ENCODE assay signal across 22 cellular contexts in the genomic region with DNA sequence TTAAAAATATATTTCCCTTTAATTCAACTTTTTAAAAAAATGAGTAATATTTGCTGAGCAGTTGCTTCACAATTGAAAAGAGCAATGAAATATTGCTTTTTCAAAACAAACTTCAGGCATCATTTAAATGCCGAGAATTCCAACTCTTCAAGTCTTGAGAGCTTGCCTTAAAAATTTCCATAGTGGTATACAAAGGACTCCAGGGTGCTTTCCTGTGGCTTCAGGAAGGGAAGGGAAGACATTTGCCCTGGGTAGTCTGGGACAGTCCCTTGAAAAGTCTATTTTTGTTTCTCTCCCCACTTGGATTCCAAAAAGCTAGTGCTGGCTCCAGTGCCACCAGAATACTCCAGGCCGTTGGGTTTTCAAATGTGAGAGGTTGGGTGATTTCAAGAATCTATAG.
"Had no signal": no experiment of that assay in that cellular context is flagged by ENCODE, and none has a peak within 500 bp of the region (broad histone marks: within the 10 kb centered on the region; RNA-seq: fewer than 3 reads in every experiment).

No MANE protein-coding gene starts in this region.

- H3K27me3 ChIP-seq: brain microvascular endothelial cell, pancreas, right lobe of liver, suprapubic skin, transverse colon had no signal

- H3K36me3 ChIP-seq: pancreas, right lobe of liver, suprapubic skin, transverse colon had no signal

- H3K9me3 Mint-ChIP-seq: activated CD4-positive, alpha-beta T cell treated with anti-CD3 and anti-CD28 coated beads, Interleukin-2, amount 10 ng/mL, durations not matched to agents 7 days and 5 days; activated naive CD4-positive, alpha-beta T cell treated with anti-CD3 and anti-CD28 coated beads, Interleukin-2, amount 10 ng/mL, durations not matched to agents 7 days and 5 days; activated naive CD8-positive, alpha-beta T cell treated with anti-CD3 and anti-CD28 coated beads, Interleukin-2, amount 50 U/mL, for 24 hours; central memory CD8-positive, alpha-beta T cell; memory B cell; naive thymus-derived CD4-positive, alpha-beta T cell; stimulated activated naive CD8-positive, alpha-beta T cell treated with anti-CD3 and anti-CD28 coated beads, Interleukin-15, amount 100 ng/mL, for 72 hours had no signal

- H3K4me1 ChIP-seq: pancreas, right lobe of liver, suprapubic skin, transverse colon had no signal

- DNase-seq: activated CD4-positive, alpha-beta T cell treated with anti-CD3 and anti-CD28 coated beads, Interleukin-2, amount 10 ng/mL, durations not matched to agents 7 days and 5 days; activated CD8-positive, alpha-beta memory T cell treated with anti-CD3 and anti-CD28 coated beads, Interleukin-2, amount 50 U/mL, for 48 hours; activated effector memory CD4-positive, alpha-beta T cell treated with Interleukin-2 at 50 U/mL for 16 hours; activated naive CD4-positive, alpha-beta T cell treated with anti-CD3 and anti-CD28 coated beads, Interleukin-2, amount 10 ng/mL, durations not matched to agents 7 days and 5 days; activated naive CD8-positive, alpha-beta T cell treated with anti-CD3 and anti-CD28 coated beads, Interleukin-2, amount 50 U/mL, for 24 hours; activated T-cell treated with anti-CD3 and anti-CD28 coated beads, Interleukin-2, amount 50 U/mL, for 48 hours; aorta; brain microvascular endothelial cell; hypothalamus; mucosa of descending colon; naive thymus-derived CD4-positive, alpha-beta T cell; pancreas; right lobe of liver; stimulated activated CD4-positive, alpha-beta T cell treated with anti-CD3 and anti-CD28 coated beads, Interleukin-4, amount 100 ng/mL, for 1 hour; stimulated activated naive CD8-positive, alpha-beta T cell treated with anti-CD3 and anti-CD28 coated beads, Interleukin-15, amount 100 ng/mL, for 72 hours; T1000; transverse colon had no signal

- ATAC-seq: activated naive CD8-positive, alpha-beta T cell treated with anti-CD3 and anti-CD28 coated beads, Interleukin-2, amount 50 U/mL, for 24 hours; mucosa of descending colon; naive thymus-derived CD4-positive, alpha-beta T cell; pancreas; right lobe of liver; stimulated activated naive CD8-positive, alpha-beta T cell treated with anti-CD3 and anti-CD28 coated beads, Interleukin-15, amount 100 ng/mL, for 72 hours had no signal

- H3K4me2 ChIP-seq: smooth muscle cell had no signal

- H3K9me3 ChIP-seq: mucosa of descending colon, pancreas, right lobe of liver, suprapubic skin, transverse colon had no signal

- H3K27ac Mint-ChIP-seq: activated CD4-positive, alpha-beta T cell treated with anti-CD3 and anti-CD28 coated beads, Interleukin-2, amount 10 ng/mL, durations not matched to agents 7 days and 5 days; activated naive CD4-positive, alpha-beta T cell treated with anti-CD3 and anti-CD28 coated beads, Interleukin-2, amount 10 ng/mL, durations not matched to agents 7 days and 5 days; activated naive CD8-positive, alpha-beta T cell treated with anti-CD3 and anti-CD28 coated beads, Interleukin-2, amount 50 U/mL, for 24 hours; memory B cell; naive thymus-derived CD4-positive, alpha-beta T cell; stimulated activated naive CD8-positive, alpha-beta T cell treated with anti-CD3 and anti-CD28 coated beads, Interleukin-15, amount 100 ng/mL, for 72 hours had no signal

- H3K4me3 Mint-ChIP-seq: activated CD4-positive, alpha-beta T cell treated with anti-CD3 and anti-CD28 coated beads, Interleukin-2, amount 10 ng/mL, durations not matched to agents 7 days and 5 days; activated naive CD4-positive, alpha-beta T cell treated with anti-CD3 and anti-CD28 coated beads, Interleukin-2, amount 10 ng/mL, durations not matched to agents 7 days and 5 days; activated naive CD8-positive, alpha-beta T cell treated with anti-CD3 and anti-CD28 coated beads, Interleukin-2, amount 50 U/mL, for 24 hours; central memory CD8-positive, alpha-beta T cell; memory B cell; naive thymus-derived CD4-positive, alpha-beta T cell; stimulated activated naive CD8-positive, alpha-beta T cell treated with anti-CD3 and anti-CD28 coated beads, Interleukin-15, amount 100 ng/mL, for 72 hours had no signal

- H3K4me3 ChIP-seq: coronary artery, mucosa of descending colon, pancreas, right lobe of liver, smooth muscle cell, suprapubic skin, transverse colon had no signal

- H3K27ac ChIP-seq: brain microvascular endothelial cell, coronary artery, pancreas, right lobe of liver, suprapubic skin, transverse colon had no signal

- H3K4me1 Mint-ChIP-seq: activated CD4-positive, alpha-beta T cell treated with anti-CD3 and anti-CD28 coated beads, Interleukin-2, amount 10 ng/mL, durations not matched to agents 7 days and 5 days; activated naive CD4-positive, alpha-beta T cell treated with anti-CD3 and anti-CD28 coated beads, Interleukin-2, amount 10 ng/mL, durations not matched to agents 7 days and 5 days; activated naive CD8-positive, alpha-beta T cell treated with anti-CD3 and anti-CD28 coated beads, Interleukin-2, amount 50 U/mL, for 24 hours; central memory CD8-positive, alpha-beta T cell; memory B cell; naive thymus-derived CD4-positive, alpha-beta T cell; stimulated activated naive CD8-positive, alpha-beta T cell treated with anti-CD3 and anti-CD28 coated beads, Interleukin-15, amount 100 ng/mL, for 72 hours had no signal

- H3K27me3 Mint-ChIP-seq: activated CD4-positive, alpha-beta T cell treated with anti-CD3 and anti-CD28 coated beads, Interleukin-2, amount 10 ng/mL, durations not matched to agents 7 days and 5 days; activated naive CD4-positive, alpha-beta T cell treated with anti-CD3 and anti-CD28 coated beads, Interleukin-2, amount 10 ng/mL, durations not matched to agents 7 days and 5 days; activated naive CD8-positive, alpha-beta T cell treated with anti-CD3 and anti-CD28 coated beads, Interleukin-2, amount 50 U/mL, for 24 hours; central memory CD8-positive, alpha-beta T cell; memory B cell; naive thymus-derived CD4-positive, alpha-beta T cell; stimulated activated naive CD8-positive, alpha-beta T cell treated with anti-CD3 and anti-CD28 coated beads, Interleukin-15, amount 100 ng/mL, for 72 hours had no signal
